15 cellular contexts compared by ENCODE assay signal in genomic region chr2:105875241-105875640, GRCh38.
A peak's percentile ranks its signal among the peaks of the same experiment; 100 is the strongest.
DNase-seq lines count a peak whose midpoint lies in the region; ATAC-seq, FAIRE-seq and TF ChIP-seq lines count a peak whose summit lies in the region.
"Had no signal": no experiment of that assay in that cellular context is flagged by ENCODE, and none has a peak within 500 bp of the region (broad histone marks: within the 10 kb centered on the region; RNA-seq: fewer than 3 reads in every experiment).

No MANE protein-coding gene starts in this region.

- H3K79me2 ChIP-seq in Loucy (ENCODE audit: insufficient read depth, low read length), result peaks cover 33% of the 10 kb centered on the region; the same call in 1 of the 2 replicates

- FAIRE-seq in H54 (lab: Jason Lieb, UNC), result no peak
- FAIRE-seq: islet of Langerhans had no signal

- no peaks in the 10 kb centered on the region for H3K9me3 ChIP-seq in Loucy (ENCODE audit: insufficient read depth, low read depth, low read length)
- H3K9me3 ChIP-seq: upper lobe of right lung had no signal

- peaks cover 11% of the 10 kb centered on the region; the same call in 1 of the 2 replicates for H3K36me3 ChIP-seq in Loucy (ENCODE audit: insufficient read depth, low read length)
- H3K36me3 ChIP-seq: upper lobe of right lung, WERI-Rb-1 had no signal

- H3F3A ChIP-seq in Loucy (ENCODE audit: low read depth), result no peaks in the 10 kb centered on the region

- no peak overlapping the region for H2AFZ ChIP-seq in Loucy (ENCODE audit: low read length)

- peaks cover 93% of the 10 kb centered on the region for H3K4me1 Mint-ChIP-seq in activated T-cell treated with anti-CD3 and anti-CD28 coated beads, Interleukin-2, amount 50 U/mL, for 72 hours (ENCODE audit: low read depth)
- H3K4me1 Mint-ChIP-seq in activated naive CD8-positive, alpha-beta T cell (ENCODE audit: low read depth), result peaks cover 96% of the 10 kb centered on the region
- H3K4me1 Mint-ChIP-seq in stimulated activated effector memory CD8-positive, alpha-beta T cell treated with anti-CD3 and anti-CD28 coated beads, Interleukin-12 subunit alpha, Interleukin-12 subunit beta, amount 100 ng/mL, for 72 hours, result peaks cover 84% of the 10 kb centered on the region

- H3K27ac Mint-ChIP-seq in activated T-cell treated with anti-CD3 and anti-CD28 coated beads, Interleukin-2, amount 50 U/mL, for 72 hours, result peak overlapping the region; percentile 70
- peak overlapping the region; percentile 88 for H3K27ac Mint-ChIP-seq in activated naive CD8-positive, alpha-beta T cell
- peak overlapping the region; percentile 29 for H3K27ac Mint-ChIP-seq in stimulated activated effector memory CD8-positive, alpha-beta T cell treated with anti-CD3 and anti-CD28 coated beads, Interleukin-12 subunit alpha, Interleukin-12 subunit beta, amount 100 ng/mL, for 72 hours

- H3K9me3 Mint-ChIP-seq in activated T-cell treated with anti-CD3 and anti-CD28 coated beads, Interleukin-2, amount 50 U/mL, for 72 hours, result no peaks in the 10 kb centered on the region
- no peaks in the 10 kb centered on the region for H3K9me3 Mint-ChIP-seq in activated naive CD8-positive, alpha-beta T cell (ENCODE audit: low read depth)
- no peaks in the 10 kb centered on the region for H3K9me3 Mint-ChIP-seq in stimulated activated effector memory CD8-positive, alpha-beta T cell treated with anti-CD3 and anti-CD28 coated beads, Interleukin-12 subunit alpha, Interleukin-12 subunit beta, amount 100 ng/mL, for 72 hours

- no peak overlapping the region for H3K4me3 ChIP-seq in Loucy (ENCODE audit: low read length, poor library complexity, severe bottlenecking)
- H3K4me3 ChIP-seq: upper lobe of right lung had no signal

- no peaks in the 10 kb centered on the region for H3K27me3 ChIP-seq in Loucy (ENCODE audit: insufficient read depth, low read length, poor library complexity, severe bottlenecking)
- H3K27me3 ChIP-seq: upper lobe of right lung had no signal

- DNase-seq in activated T-cell treated with anti-CD3 and anti-CD28 coated beads, Interleukin-2, amount 50 U/mL, for 72 hours, result no peak
- DNase-seq in activated T-cell treated with anti-CD3 and anti-CD28 coated beads for 4 hours, result no peak
- no peak for DNase-seq in stimulated activated effector memory CD8-positive, alpha-beta T cell treated with anti-CD3 and anti-CD28 coated beads, Interleukin-12 subunit alpha, Interleukin-12 subunit beta, amount 100 ng/mL, for 72 hours (ENCODE audit: low spot score in 2 of 2)
- no peak for DNase-seq in NCI-H82 (lab: John Stamatoyannopoulos, UW)
- DNase-seq in H54 (ENCODE audit: insufficient read length, low spot score), result no peak
- DNase-seq: GOT3, KG1, NCI-H187, upper lobe of right lung, WERI-Rb-1 had no signal

- peak overlapping the region; percentile 31 for H3K9ac ChIP-seq in Loucy (ENCODE audit: low read depth, low read length, poor library complexity, severe bottlenecking)

- peaks cover 7 to 43% of the 10 kb centered on the region in 2 donors for H3K36me3 Mint-ChIP-seq in activated T-cell treated with anti-CD3 and anti-CD28 coated beads, Interleukin-2, amount 50 U/mL, for 72 hours (ENCODE audit: insufficient read depth in 2 of 2)
- H3K36me3 Mint-ChIP-seq in activated naive CD8-positive, alpha-beta T cell, result peaks cover 24% of the 10 kb centered on the region
- H3K36me3 Mint-ChIP-seq in stimulated activated effector memory CD8-positive, alpha-beta T cell treated with anti-CD3 and anti-CD28 coated beads, Interleukin-12 subunit alpha, Interleukin-12 subunit beta, amount 100 ng/mL, for 72 hours, result peaks cover 76% of the 10 kb centered on the region

- H3K9me2 ChIP-seq in Loucy (replicated peaks; ENCODE audit: low read depth, low read length), result no peaks in the 10 kb centered on the region

- peak overlapping the region in 1 of 2 donors; percentile 49 for H3K4me3 Mint-ChIP-seq in activated T-cell treated with anti-CD3 and anti-CD28 coated beads, Interleukin-2, amount 50 U/mL, for 72 hours
- H3K4me3 Mint-ChIP-seq in activated naive CD8-positive, alpha-beta T cell, result peak overlapping the region; percentile 40
- H3K4me3 Mint-ChIP-seq in stimulated activated effector memory CD8-positive, alpha-beta T cell treated with anti-CD3 and anti-CD28 coated beads, Interleukin-12 subunit alpha, Interleukin-12 subunit beta, amount 100 ng/mL, for 72 hours, result no peak overlapping the region
- H3K4me3 Mint-ChIP-seq: brain had no signal

- H3K4me1 ChIP-seq in Loucy (ENCODE audit: insufficient read depth, low read length, poor library complexity, severe bottlenecking), result peaks cover 66% of the 10 kb centered on the region

- TF ChIP-seq CTCF in Loucy (conservative IDR thresholded peaks at IDR 0.05; ENCODE audit: low read length), result no peak

- no peaks in the 10 kb centered on the region for H3K27me3 Mint-ChIP-seq in activated T-cell treated with anti-CD3 and anti-CD28 coated beads, Interleukin-2, amount 50 U/mL, for 72 hours (ENCODE audit: low read depth)
- H3K27me3 Mint-ChIP-seq in activated naive CD8-positive, alpha-beta T cell, result no peaks in the 10 kb centered on the region
- H3K27me3 Mint-ChIP-seq: brain had no signal

- H3K4me2 ChIP-seq in Loucy (ENCODE audit: low read depth, low read length, poor library complexity, severe bottlenecking), result peak overlapping the region; percentile 50

- no peak for ATAC-seq in activated T-cell treated with anti-CD3 and anti-CD28 coated beads, Interleukin-2, amount 50 U/mL, for 72 hours (replicated peaks in 1 of 2)
- ATAC-seq in stimulated activated effector memory CD8-positive, alpha-beta T cell treated with anti-CD3 and anti-CD28 coated beads, Interleukin-12 subunit alpha, Interleukin-12 subunit beta, amount 100 ng/mL, for 72 hours, result no peak
- no peak for ATAC-seq in HG02852 (IDR thresholded peaks at IDR 0.05; ENCODE audit: unreplicated experiment)
- ATAC-seq: upper lobe of right lung had no signal

- H4K20me1 ChIP-seq in Loucy (ENCODE audit: insufficient read depth, low read length, poor library complexity, severe bottlenecking), result no peaks in the 10 kb centered on the region

- TF ChIP-seq POLR2A in H54 (IDR thresholded peaks at IDR 0.05; ENCODE audit: low read depth, low read length), result no peak

Comparison
In these comparisons a context has a peak if more than half of its experiments do, and no peak if none do; other contexts are left out.
1. H3K27ac Mint-ChIP-seq: peak in every context shown above with its lines; median percentile 88 in activated naive CD8-positive, alpha-beta T cell; 70 in activated T-cell treated with anti-CD3 and anti-CD28 coated beads, Interleukin-2, amount 50 U/mL, for 72 hours; 29 in stimulated activated effector memory CD8-positive, alpha-beta T cell treated with anti-CD3 and anti-CD28 coated beads, Interleukin-12 subunit alpha, Interleukin-12 subunit beta, amount 100 ng/mL, for 72 hours.